In genomic region chr16:14576069-14576468, GRCh38 we compare ENCODE assay signal across 23 cellular contexts.
"Had no signal": no experiment of that assay in that cellular context is flagged by ENCODE, and none has a peak within 500 bp of the region (broad histone marks: within the 10 kb centered on the region; RNA-seq: fewer than 3 reads in every experiment).

No MANE protein-coding gene starts in this region.

- H3K27ac ChIP-seq: KMS-11, SJSA1, SK-N-MC had no signal

- ATAC-seq: K562 had no signal

- H3K4me3 ChIP-seq: K562, SJSA1, SK-N-MC had no signal

- FAIRE-seq: K562, RCC 7860 had no signal

- DNase-seq: Kasumi-1, MM.1S, NCI-H1092 treated with DMSO at 0.1 percent for 48 hours, NCI-H1436, NCI-H187, NCI-H2029, NCI-H2081 treated with DMSO at 0.1 percent for 48 hours, NCI-H2171, NCI-H226, NCI-H446, NCI-H510A, NCI-H524 treated with DMSO at 0.1 percent for 48 hours, NCI-H69, NCI-H774, Right ventricle myocardium superior, RPMI8226, SIG-M5 had no signal

- H3K27ac Mint-ChIP-seq: IgD-negative memory B cell had no signal

- H3K9me3 ChIP-seq: SJSA1 had no signal

- H3K9me3 Mint-ChIP-seq: IgD-negative memory B cell had no signal

- H3K9ac ChIP-seq: KMS-11 had no signal

- H3K4me3 Mint-ChIP-seq: IgD-negative memory B cell had no signal

- H3K27me3 Mint-ChIP-seq: IgD-negative memory B cell had no signal

- H3K4me1 ChIP-seq: SJSA1 had no signal

- H3K27me3 ChIP-seq: SJSA1 had no signal

- H3K4me2 ChIP-seq: KMS-11 had no signal
